In genomic region chr2:223941579-223942277, GRCh38 we compare ENCODE assay signal across 8 cellular contexts. TPM values are rescaled to one million over a fixed set of nuclear protein-coding genes. Genes with fewer than 3 reads are reported as not detected.
DNase-seq lines count a peak whose midpoint lies in the region; ATAC-seq and TF ChIP-seq lines count a peak whose summit lies in the region.

No MANE protein-coding gene starts in this region.

- H3K27ac Mint-ChIP-seq in T-helper 2 cell treated with Interferon-gamma antibody and Interleukin-4, amounts not matched to agents 5 μg/mL and 100 μg/mL, for 36 hours: peak overlapping the region; percentile 90
- H3K27ac Mint-ChIP-seq in endothelial cell (ENCODE audit: unreplicated experiment): peak overlapping the region; percentile 18

- H3K27me3 ChIP-seq in uterus (no peaks in the 10 kb centered on the region), Karpas-422 (ENCODE audit: low read length) (no peaks in the 10 kb centered on the region)

- H3K9ac ChIP-seq in Karpas-422 (ENCODE audit: low read length): no peak overlapping the region

- TF ChIP-seq CTCF in endothelial cell (IDR thresholded peaks at IDR 0.05; ENCODE audit: unreplicated experiment) (no peak), uterus (IDR thresholded peaks at IDR 0.05) (no peak)

- H4K20me1 ChIP-seq in Karpas-422 (ENCODE audit: insufficient read depth, low read depth, low read length): 0 out of 2 replicates have a peak, but pooled peaks cover 4% of the 10 kb centered on the region

- no peaks in the 10 kb centered on the region for H3K79me2 ChIP-seq in Karpas-422 (ENCODE audit: low read length)

- peaks cover 36% of the 10 kb centered on the region for H3K36me3 Mint-ChIP-seq in T-helper 2 cell treated with Interferon-gamma antibody and Interleukin-4, amounts not matched to agents 5 μg/mL and 100 μg/mL, for 36 hours (ENCODE audit: low read depth)
- H3K36me3 Mint-ChIP-seq in endothelial cell (ENCODE audit: low read depth, unreplicated experiment): peaks cover 8% of the 10 kb centered on the region

- H3K4me2 ChIP-seq in Karpas-422 (ENCODE audit: low read depth, low read length, poor library complexity, severe bottlenecking): no peak overlapping the region

- H3K27ac ChIP-seq in uterus (no peak overlapping the region), Karpas-422 (ENCODE audit: low read length) (no peak overlapping the region)

- ATAC-seq in HG02610 (IDR thresholded peaks at IDR 0.05; ENCODE audit: unreplicated experiment): peak; percentile 77

- peak; percentile 89 for DNase-seq in T-helper 2 cell treated with Interferon-gamma antibody and Interleukin-4, amounts not matched to agents 5 μg/mL and 100 μg/mL, for 36 hours (ENCODE audit: low spot score)
- DNase-seq in endothelial cell (ENCODE audit: low spot score) (no peak), uterus (no peak), NCI-H2029 treated with DMSO at 0.1 percent for 48 hours (lab: John Stamatoyannopoulos, UW) (no peak), Karpas-422 (no peak)
- peak; percentile 63 for DNase-seq in stimulated activated CD4-positive, alpha-beta T cell treated with anti-CD3 and anti-CD28 coated beads, Interleukin-4, amount 100 ng/mL, for 1 hour

- H3K27me3 Mint-ChIP-seq in T-helper 2 cell treated with Interferon-gamma antibody and Interleukin-4, amounts not matched to agents 5 μg/mL and 100 μg/mL, for 36 hours (ENCODE audit: low read depth): no peaks in the 10 kb centered on the region
- peaks cover 7% of the 10 kb centered on the region for H3K27me3 Mint-ChIP-seq in endothelial cell (ENCODE audit: unreplicated experiment)

- H3K4me3 Mint-ChIP-seq in T-helper 2 cell treated with Interferon-gamma antibody and Interleukin-4, amounts not matched to agents 5 μg/mL and 100 μg/mL, for 36 hours: peak overlapping the region; percentile 83
- H3K4me3 Mint-ChIP-seq in endothelial cell (ENCODE audit: unreplicated experiment): peak overlapping the region; percentile 47

- H2AFZ ChIP-seq in Karpas-422 (ENCODE audit: low read length): no peak overlapping the region

- TF ChIP-seq POLR2A in GM15510 (IDR thresholded peaks at IDR 0.05; ENCODE audit: borderline replicate concordance, extremely low read depth, insufficient read length) (peak; percentile 13), uterus (IDR thresholded peaks at IDR 0.05) (no peak)

- H3K9me3 Mint-ChIP-seq in T-helper 2 cell treated with Interferon-gamma antibody and Interleukin-4, amounts not matched to agents 5 μg/mL and 100 μg/mL, for 36 hours: peaks cover 13% of the 10 kb centered on the region
- H3K9me3 Mint-ChIP-seq in endothelial cell (ENCODE audit: unreplicated experiment): no peaks in the 10 kb centered on the region

- H3K4me3 ChIP-seq in uterus (no peak overlapping the region), Karpas-422 (ENCODE audit: low read length) (no peak overlapping the region)

- peaks cover 0 to 5% of the 10 kb centered on the region in 2 donors for H3K4me1 ChIP-seq in uterus
- peaks cover 15% of the 10 kb centered on the region for H3K4me1 ChIP-seq in Karpas-422 (ENCODE audit: low read length)

- intact Hi-C loops in uterus (cut with DNase I; ENCODE audit: low total_unique reads): no loop called here

- H3K9me3 ChIP-seq in uterus (no peaks in the 10 kb centered on the region), Karpas-422 (ENCODE audit: low read length) (no peaks in the 10 kb centered on the region)

- H3K4me1 Mint-ChIP-seq in T-helper 2 cell treated with Interferon-gamma antibody and Interleukin-4, amounts not matched to agents 5 μg/mL and 100 μg/mL, for 36 hours (ENCODE audit: low read depth): peaks cover 60% of the 10 kb centered on the region
- H3K4me1 Mint-ChIP-seq in endothelial cell (ENCODE audit: unreplicated experiment): peaks cover 34% of the 10 kb centered on the region

- H3K36me3 ChIP-seq in uterus (no peaks in the 10 kb centered on the region), Karpas-422 (ENCODE audit: insufficient read depth, low read length) (no peaks in the 10 kb centered on the region)

- H3K9me2 ChIP-seq in Karpas-422 (replicated peaks; ENCODE audit: insufficient read depth, low read length): no peaks in the 10 kb centered on the region

RNA-seq across cellular contexts. Expression of gene WDFY1, which starts 3.4 kb away (rescaled TPM):
- total RNA-seq in endothelial cell (ENCODE audit: unreplicated experiment): 53.1 TPM
- 100 to 1,000 TPM in 1 of 4 donors, 10 to 100 TPM in 3; 17.2 to 112 (median 39.1) TPM for total RNA-seq in uterus
- 21.9 and 34.7 TPM in 2 replicates for total RNA-seq in Karpas-422 (2014; rRNA removed; shearing (Covaris generic); ENCODE audit: low replicate concordance)

RNA-seq across cellular contexts. Expression of gene MRPL44, which starts 15.5 kb away (rescaled TPM):
- total RNA-seq in endothelial cell (ENCODE audit: unreplicated experiment) (25.7 TPM), uterus (10 to 100 TPM in 3 of 4 donors, 1 to 10 TPM in 1; 5.9 to 45.3 (median 13.8) TPM)
- 26.8 and 34.9 TPM in 2 replicates for total RNA-seq in Karpas-422 (2014; rRNA removed; shearing (Covaris generic); ENCODE audit: low replicate concordance)

Comparison
In these comparisons a context has a peak if more than half of its experiments do, and no peak if none do; other contexts are left out.
1. DNase-seq: peak in T-helper 2 cell treated with Interferon-gamma antibody and Interleukin-4, amounts not matched to agents 5 μg/mL and 100 μg/mL, for 36 hours (single experiment) and stimulated activated CD4-positive, alpha-beta T cell treated with anti-CD3 and anti-CD28 coated beads, Interleukin-4, amount 100 ng/mL, for 1 hour (single experiment); none in endothelial cell (single experiment), uterus (0 of 2), NCI-H2029 treated with DMSO at 0.1 percent for 48 hours (single experiment) and Karpas-422 (single experiment).